8 cellular contexts compared by ENCODE assay signal in genomic region chr12:93025145-93026103, GRCh38.
A peak's percentile ranks its signal among the peaks of the same experiment; 100 is the strongest.
DNase-seq lines count a peak whose midpoint lies in the region; ATAC-seq, FAIRE-seq and TF ChIP-seq lines count a peak whose summit lies in the region.

No MANE protein-coding gene starts in this region.

- H3K9me3 Mint-ChIP-seq in activated CD4-positive, alpha-beta T cell treated with anti-CD3 and anti-CD28 coated beads, Interleukin-2, amount 10 ng/mL, durations not matched to agents 24 days and 14 days, result no peaks in the 10 kb centered on the region
- H3K9me3 Mint-ChIP-seq in nephron progenitor cell, result no peaks in the 10 kb centered on the region

- no peaks in the 10 kb centered on the region for H3K27me3 ChIP-seq in MG63

- TF ChIP-seq CTCF in nephron progenitor cell (IDR thresholded peaks at IDR 0.05), result peak; percentile 33

- peak; percentile 62 for DNase-seq in activated CD4-positive, alpha-beta T cell treated with anti-CD3 and anti-CD28 coated beads, Interleukin-2, amount 10 ng/mL, durations not matched to agents 24 days and 14 days
- DNase-seq in activated CD4-positive, alpha-beta T cell treated with anti-CD3 and anti-CD28 coated beads, Interleukin-2, amount 50 U/mL, for 48 hours, result no peak
- DNase-seq in NCI-H748 treated with DMSO at 0.1 percent for 48 hours (lab: John Stamatoyannopoulos, UW), result peak; percentile 27
- DNase-seq in dermis blood vessel endothelial cell, result peak; percentile 88
- DNase-seq in nephron progenitor cell, result no peak
- no peak for DNase-seq in MG63
- DNase-seq in urothelium cell line (ENCODE audit: low spot score), result no peak

- no peaks in the 10 kb centered on the region for H3K36me3 Mint-ChIP-seq in activated CD4-positive, alpha-beta T cell treated with anti-CD3 and anti-CD28 coated beads, Interleukin-2, amount 10 ng/mL, durations not matched to agents 24 days and 14 days (ENCODE audit: low read depth)
- H3K36me3 Mint-ChIP-seq in nephron progenitor cell (ENCODE audit: low read depth), result no peaks in the 10 kb centered on the region

- H3K27me3 Mint-ChIP-seq in activated CD4-positive, alpha-beta T cell treated with anti-CD3 and anti-CD28 coated beads, Interleukin-2, amount 10 ng/mL, durations not matched to agents 24 days and 14 days, result peaks cover 9% of the 10 kb centered on the region
- H3K27me3 Mint-ChIP-seq in nephron progenitor cell (ENCODE audit: low read depth, poor library complexity), result peaks cover 4% of the 10 kb centered on the region

- no peaks in the 10 kb centered on the region for H3K9me3 ChIP-seq in MG63

- H3K4me3 ChIP-seq in MG63, result no peak overlapping the region

- H3K4me3 Mint-ChIP-seq in activated CD4-positive, alpha-beta T cell treated with anti-CD3 and anti-CD28 coated beads, Interleukin-2, amount 10 ng/mL, durations not matched to agents 24 days and 14 days, result no peak overlapping the region
- H3K4me3 Mint-ChIP-seq in nephron progenitor cell, result no peak overlapping the region

- FAIRE-seq in urothelium cell line (lab: Jason Lieb, UNC), result no peak

- ATAC-seq in HG02852 (IDR thresholded peaks at IDR 0.05; ENCODE audit: unreplicated experiment), result peak; percentile 62

- H3K27ac Mint-ChIP-seq in activated CD4-positive, alpha-beta T cell treated with anti-CD3 and anti-CD28 coated beads, Interleukin-2, amount 10 ng/mL, durations not matched to agents 24 days and 14 days, result no peak overlapping the region
- H3K27ac Mint-ChIP-seq in nephron progenitor cell, result no peak overlapping the region

- intact Hi-C loops in activated CD4-positive, alpha-beta T cell treated with anti-CD3 and anti-CD28 coated beads, Interleukin-2, amount 10 ng/mL, durations not matched to agents 24 days and 14 days (cut with micrococcal nuclease), result loop anchor here (2.0 to 10.0 kb wide), 3 partner anchors 37 to 372 kb away; no protein-coding TSS in a partner anchor

- no peaks in the 10 kb centered on the region for H3K36me3 ChIP-seq in MG63

- no peaks in the 10 kb centered on the region for H3K4me1 Mint-ChIP-seq in activated CD4-positive, alpha-beta T cell treated with anti-CD3 and anti-CD28 coated beads, Interleukin-2, amount 10 ng/mL, durations not matched to agents 24 days and 14 days
- peaks cover 3% of the 10 kb centered on the region for H3K4me1 Mint-ChIP-seq in nephron progenitor cell

Comparison
In these comparisons a context has a peak if more than half of its experiments do, and no peak if none do; other contexts are left out.
1. DNase-seq: peak in activated CD4-positive, alpha-beta T cell treated with anti-CD3 and anti-CD28 coated beads, Interleukin-2, amount 10 ng/mL, durations not matched to agents 24 days and 14 days (single experiment), NCI-H748 treated with DMSO at 0.1 percent for 48 hours (single experiment) and dermis blood vessel endothelial cell (single experiment); none in activated CD4-positive, alpha-beta T cell treated with anti-CD3 and anti-CD28 coated beads, Interleukin-2, amount 50 U/mL, for 48 hours (0 of 2), nephron progenitor cell (single experiment), MG63 (single experiment) and urothelium cell line (single experiment).